In the genomic region with DNA sequence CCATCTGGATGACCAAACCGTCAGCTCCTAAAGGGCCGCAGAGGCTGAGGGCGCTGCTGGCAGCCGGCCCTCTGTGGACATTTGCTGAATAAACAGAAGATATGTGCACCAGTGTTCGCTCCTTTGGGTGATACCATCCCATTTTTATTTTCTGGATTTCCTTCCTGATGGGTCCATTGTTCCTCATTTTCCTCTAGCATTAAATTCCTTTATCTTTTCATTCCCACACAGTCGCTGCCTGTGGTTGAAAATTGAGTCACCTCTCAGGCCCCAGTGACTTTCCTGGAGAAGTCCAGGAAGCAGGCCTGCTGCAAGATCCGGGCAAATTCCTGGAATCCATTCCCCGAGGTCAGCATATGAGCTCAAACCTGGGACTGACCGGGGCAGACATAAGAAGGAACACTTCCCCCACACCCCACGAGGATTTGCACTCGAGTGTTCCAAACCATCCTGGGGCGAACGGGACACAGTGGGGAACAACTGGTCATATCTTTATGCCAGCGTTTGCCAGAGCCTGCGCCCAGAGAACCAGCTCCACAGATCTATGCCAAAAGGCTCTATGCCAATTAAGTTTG, we compare ENCODE assay signal across 10 cellular contexts.
DNase-seq lines count a peak whose midpoint lies in the region; ATAC-seq and TF ChIP-seq lines count a peak whose summit lies in the region.
"Had no signal": no experiment of that assay in that cellular context is flagged by ENCODE, and none has a peak within 500 bp of the region (broad histone marks: within the 10 kb centered on the region; RNA-seq: fewer than 3 reads in every experiment).

No MANE protein-coding gene starts in this region.

- H3K9me3 ChIP-seq in right lobe of liver (no peaks in the 10 kb centered on the region), tibial artery (no peaks in the 10 kb centered on the region)

- DNase-seq in AG08395 (ENCODE audit: low spot score) = peak; percentile 33
- DNase-seq in M059J (ENCODE audit: low read depth) = peak; percentile 88
- no peak for DNase-seq in right lobe of liver
- DNase-seq in activated naive CD4-positive, alpha-beta T cell treated with anti-CD3 and anti-CD28 coated beads, Interleukin-2, amount 50 U/mL, for 16 hours = no peak
- DNase-seq in HuH-7.5 (ENCODE audit: low spot score) = no peak
- DNase-seq in tibial artery = no peak
- DNase-seq in T-helper 9 cell = no peak
- DNase-seq: cortex of kidney, NCI-H1694 had no signal

- H3K36me3 ChIP-seq in right lobe of liver (no peaks in the 10 kb centered on the region), tibial artery (no peaks in the 10 kb centered on the region)

- H3K4me3 ChIP-seq in right lobe of liver (no peak overlapping the region), tibial artery (no peak overlapping the region)

- H3K27me3 ChIP-seq in right lobe of liver = no peaks in the 10 kb centered on the region
- no peaks in the 10 kb centered on the region for H3K27me3 ChIP-seq in tibial artery

- intact Hi-C loops in right lobe of liver (cut with DNase I) = no loop called here
- intact Hi-C loops in tibial artery (cut with DNase I; ENCODE audit: low total_unique reads) = no loop called here

- WGBS in right lobe of liver (ENCODE audit: insufficient coverage, low coverage, low lambda C conversion rate, missing lambda C conversion rate) = 42% methylated on average over 14 of the region's 15 CpGs

- no peak; the same call in 1 of the 2 replicates for TF ChIP-seq CTCF in VCaP (conservative IDR thresholded peaks at IDR 0.05)
- no peak for TF ChIP-seq CTCF in right lobe of liver (IDR thresholded peaks at IDR 0.05)
- TF ChIP-seq CTCF in tibial artery (IDR thresholded peaks at IDR 0.05) = no peak

- peak overlapping the region; percentile 90 for H3K27ac ChIP-seq in VCaP
- no peak overlapping the region for H3K27ac ChIP-seq in right lobe of liver
- no peak overlapping the region for H3K27ac ChIP-seq in tibial artery

- ATAC-seq in right lobe of liver = peak; percentile 73 to 93 (median 79)

- no peaks in the 10 kb centered on the region for H3K4me1 ChIP-seq in right lobe of liver
- H3K4me1 ChIP-seq in tibial artery = peaks cover 0 to 9% (median 2%) of the 10 kb centered on the region in 4 donors

- no peak for TF ChIP-seq POLR2A in right lobe of liver (IDR thresholded peaks at IDR 0.05)

Comparison
In these comparisons a context has a peak if more than half of its experiments do, and no peak if none do; other contexts are left out.
1. DNase-seq: peak in AG08395 (single experiment) and M059J (single experiment); none in right lobe of liver (0 of 3), activated naive CD4-positive, alpha-beta T cell treated with anti-CD3 and anti-CD28 coated beads, Interleukin-2, amount 50 U/mL, for 16 hours (single experiment), HuH-7.5 (single experiment), tibial artery (0 of 2) and T-helper 9 cell (single experiment).